ENCODE assay signal across 1 cellular context in genomic region chr19:6530385-6531162, GRCh38.
TF ChIP-seq lines count a peak whose summit lies in the region.

A gene with protein sequence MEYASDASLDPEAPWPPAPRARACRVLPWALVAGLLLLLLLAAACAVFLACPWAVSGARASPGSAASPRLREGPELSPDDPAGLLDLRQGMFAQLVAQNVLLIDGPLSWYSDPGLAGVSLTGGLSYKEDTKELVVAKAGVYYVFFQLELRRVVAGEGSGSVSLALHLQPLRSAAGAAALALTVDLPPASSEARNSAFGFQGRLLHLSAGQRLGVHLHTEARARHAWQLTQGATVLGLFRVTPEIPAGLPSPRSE (plus strand): TSS chr19:6531026. CDS start chr19:6531037, 11 bp downstream.

TF ChIP-seq in H1, 55 proteins besides CTCF, POLR2A, EP300 and RAD21 (continued from another document):
- TF ChIP-seq POLR2AphosphoS5 (IDR thresholded peaks at IDR 0.05; ENCODE audit: low read depth, low read length) (peak; percentile 89; the same call in 1 of the 2 replicates), KDM5A (IDR thresholded peaks at IDR 0.05; ENCODE audit: low read length) (no peak), MAX (IDR thresholded peaks at IDR 0.05) (no peak), BRCA1 (IDR thresholded peaks at IDR 0.05; ENCODE audit: low read depth, low read length) (no peak), CHD1 (IDR thresholded peaks at IDR 0.05; ENCODE audit: low read depth, low read length) (no peak), CTBP2 (IDR thresholded peaks at IDR 0.05; ENCODE audit: borderline replicate concordance, insufficient read depth, insufficient read length, low read length) (no peak), SIN3A (conservative IDR thresholded peaks at IDR 0.05 in 1 of 2, IDR thresholded peaks at IDR 0.05 in 1 of 2; ENCODE audit: low read depth in 1 of 2, low read length in 2 of 2) (no peak), BACH1 (IDR thresholded peaks at IDR 0.05; ENCODE audit: low read length) (peak; percentile 87), SIRT6 (IDR thresholded peaks at IDR 0.05; ENCODE audit: low read length) (no peak), SRF (IDR thresholded peaks at IDR 0.05; ENCODE audit: low read depth, low read length) (no peak), TAF7 (optimal IDR thresholded peaks at IDR 0.05; ENCODE audit: borderline replicate concordance, low read depth, low read length) (no peak), RNF2 (IDR thresholded peaks at IDR 0.05; ENCODE audit: borderline replicate concordance, low read depth, low read length, missing control alignments, poor library complexity, severe bottlenecking) (no peak), SP1 (IDR thresholded peaks at IDR 0.05; ENCODE audit: low read depth, low read length) (peak; percentile 64; the same call in 1 of the 2 replicates), CREB1 (IDR thresholded peaks at IDR 0.05) (peak; percentile 79), USF2 (IDR thresholded peaks at IDR 0.05; ENCODE audit: low read length) (no peak), SP2 (IDR thresholded peaks at IDR 0.05; ENCODE audit: low read length) (no peak), RXRA (IDR thresholded peaks at IDR 0.05; ENCODE audit: insufficient read depth, low read depth, low read length) (no peak), TCF12 (IDR thresholded peaks at IDR 0.05; ENCODE audit: low read depth, low read length) (no peak), TEAD4 (IDR thresholded peaks at IDR 0.05; ENCODE audit: low read depth, low read length) (no peak), CEBPB (IDR thresholded peaks at IDR 0.05; ENCODE audit: low read depth, low read length) (no peak)
- TF ChIP-seq, protein P1, sequence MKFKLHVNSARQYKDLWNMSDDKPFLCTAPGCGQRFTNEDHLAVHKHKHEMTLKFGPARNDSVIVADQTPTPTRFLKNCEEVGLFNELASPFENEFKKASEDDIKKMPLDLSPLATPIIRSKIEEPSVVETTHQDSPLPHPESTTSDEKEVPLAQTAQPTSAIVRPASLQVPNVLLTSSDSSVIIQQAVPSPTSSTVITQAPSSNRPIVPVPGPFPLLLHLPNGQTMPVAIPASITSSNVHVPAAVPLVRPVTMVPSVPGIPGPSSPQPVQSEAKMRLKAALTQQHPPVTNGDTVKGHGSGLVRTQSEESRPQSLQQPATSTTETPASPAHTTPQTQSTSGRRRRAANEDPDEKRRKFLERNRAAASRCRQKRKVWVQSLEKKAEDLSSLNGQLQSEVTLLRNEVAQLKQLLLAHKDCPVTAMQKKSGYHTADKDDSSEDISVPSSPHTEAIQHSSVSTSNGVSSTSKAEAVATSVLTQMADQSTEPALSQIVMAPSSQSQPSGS (IDR thresholded peaks at IDR 0.05; ENCODE audit: low read length): no peak
